In genomic region chr17:77465358-77466041, GRCh38 we compare ENCODE assay signal across 1 cellular context.
TF ChIP-seq lines count a peak whose summit lies in the region.

No MANE protein-coding gene starts in this region.

TF ChIP-seq in H1, 55 proteins besides CTCF, POLR2A, EP300 and RAD21:
- TF ChIP-seq CHD2 (IDR thresholded peaks at IDR 0.05; ENCODE audit: low read length): no peak
- 0 out of 2 replicates have a peak, but pooled peaks have one; percentile 12 for TF ChIP-seq TCF12 (IDR thresholded peaks at IDR 0.05; ENCODE audit: low read depth, low read length)
TF ChIP-seq in H1: peak in this region for 1.
